9 cellular contexts compared by ENCODE assay signal in the genomic region with DNA sequence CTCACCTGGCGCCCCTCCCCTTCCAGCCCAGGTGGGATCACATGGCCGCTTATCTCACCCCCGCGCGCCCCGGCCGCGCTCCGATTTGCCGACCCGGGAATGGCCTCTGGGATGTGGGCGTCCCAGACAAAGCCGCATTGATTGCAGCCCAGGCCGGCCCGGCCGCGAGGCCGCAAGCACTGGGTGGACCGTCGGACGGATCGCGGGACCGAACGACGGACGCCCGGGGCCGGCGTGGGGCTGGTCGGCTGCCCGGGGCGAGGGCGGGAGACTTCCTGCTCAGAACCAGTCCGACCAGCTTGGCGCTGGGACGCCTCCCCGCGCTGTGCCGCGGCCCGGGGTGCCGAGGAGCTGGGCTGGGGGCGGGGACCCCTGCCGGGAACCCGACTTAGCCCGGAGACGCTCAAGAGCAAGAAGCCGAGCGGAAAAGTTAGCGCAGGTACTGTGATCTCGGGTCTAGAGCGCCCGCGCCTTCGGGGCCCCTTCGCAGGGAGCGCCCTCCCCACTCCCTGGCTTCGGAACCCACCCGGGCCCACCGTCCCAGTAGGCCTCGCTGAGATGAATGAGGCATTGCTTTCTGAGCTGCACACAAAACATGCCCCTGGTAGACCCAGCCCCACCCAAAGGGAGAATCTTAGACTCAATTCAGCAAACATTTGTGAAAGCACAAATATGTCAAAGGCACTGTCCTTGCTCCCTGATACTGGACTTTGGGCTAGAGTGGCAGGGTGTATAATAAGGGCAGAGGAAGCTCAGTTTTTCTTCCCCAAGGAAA. TPM values are rescaled to one million over a fixed set of nuclear protein-coding genes. Genes with fewer than 3 reads are reported as not detected.
DNase-seq lines count a peak whose midpoint lies in the region; ATAC-seq and TF ChIP-seq lines count a peak whose summit lies in the region.
"Had no signal": no experiment of that assay in that cellular context is flagged by ENCODE, and none has a peak within 500 bp of the region (broad histone marks: within the 10 kb centered on the region; RNA-seq: fewer than 3 reads in every experiment).

No MANE protein-coding gene starts in this region.

- H3K36me3 Mint-ChIP-seq in chondrocyte (ENCODE audit: low read depth) (no peaks in the 10 kb centered on the region), endothelial cell (ENCODE audit: low read depth, unreplicated experiment) (peaks cover 5% of the 10 kb centered on the region)
- no peaks in the 10 kb centered on the region for H3K36me3 Mint-ChIP-seq in activated CD8-positive, alpha-beta T cell treated with anti-CD3 and anti-CD28 coated beads for 36 hours (ENCODE audit: low read depth)

- H3K4me3 Mint-ChIP-seq in chondrocyte (ENCODE audit: unreplicated experiment) (peak overlapping the region; percentile 24), endothelial cell (ENCODE audit: unreplicated experiment) (no peak overlapping the region)
- H3K4me3 Mint-ChIP-seq in activated CD8-positive, alpha-beta T cell treated with anti-CD3 and anti-CD28 coated beads for 36 hours = no peak overlapping the region

- H3K27ac ChIP-seq in liver (ENCODE audit: low read depth in 1 of 2, low read length in 2 of 2) (peak overlapping the region; percentile 84 to 87), upper lobe of left lung (peak overlapping the region; percentile 16 to 76 (median 62))
- H3K27ac ChIP-seq: gastroesophageal sphincter had no signal

- no peak for TF ChIP-seq CTCF in chondrocyte (IDR thresholded peaks at IDR 0.05)
- TF ChIP-seq CTCF in liver (IDR thresholded peaks at IDR 0.05; ENCODE audit: low read depth, low read length, missing input control) = no peak
- no peak for TF ChIP-seq CTCF in upper lobe of left lung (IDR thresholded peaks at IDR 0.05)
- TF ChIP-seq CTCF in endothelial cell (IDR thresholded peaks at IDR 0.05; ENCODE audit: unreplicated experiment) = no peak
- TF ChIP-seq CTCF in activated CD8-positive, alpha-beta T cell treated with anti-CD3 and anti-CD28 coated beads for 36 hours (IDR thresholded peaks at IDR 0.05) = no peak

- DNase-seq in NCI-H748 (lab: John Stamatoyannopoulos, UW; ENCODE audit: unreplicated experiment) (peak; percentile 65), NCI-H748 treated with DMSO at 0.1 percent for 48 hours (lab: John Stamatoyannopoulos, UW) (no peak), chondrocyte (ENCODE audit: low spot score) (no peak), upper lobe of left lung (peak; percentile 61 to 92), endothelial cell (ENCODE audit: low spot score) (no peak)
- DNase-seq in stimulated activated CD4-positive, alpha-beta T cell treated with anti-CD3 and anti-CD28 coated beads, Interleukin-15, amount 100 ng/mL, for 24 hours = no peak
- DNase-seq in activated CD8-positive, alpha-beta T cell treated with anti-CD3 and anti-CD28 coated beads for 36 hours = no peak

- intact Hi-C loops in activated CD8-positive, alpha-beta T cell treated with anti-CD3 and anti-CD28 coated beads for 36 hours (cut with micrococcal nuclease) = no loop called here

- H3K9me3 Mint-ChIP-seq in chondrocyte (ENCODE audit: low read depth) (no peaks in the 10 kb centered on the region), endothelial cell (ENCODE audit: unreplicated experiment) (no peaks in the 10 kb centered on the region)
- H3K9me3 Mint-ChIP-seq in activated CD8-positive, alpha-beta T cell treated with anti-CD3 and anti-CD28 coated beads for 36 hours = no peaks in the 10 kb centered on the region

- H3K9ac ChIP-seq in liver (ENCODE audit: low read depth in 1 of 2, low read length in 2 of 2) = peak overlapping the region in 1 of 2 donors; percentile 47

- H3K27ac Mint-ChIP-seq in chondrocyte (ENCODE audit: unreplicated experiment) (no peak overlapping the region), endothelial cell (ENCODE audit: unreplicated experiment) (no peak overlapping the region)
- H3K27ac Mint-ChIP-seq in activated CD8-positive, alpha-beta T cell treated with anti-CD3 and anti-CD28 coated beads for 36 hours = no peak overlapping the region

- CTCF ChIA-PET in activated CD8-positive, alpha-beta T cell treated with anti-CD3 and anti-CD28 coated beads for 36 hours (lab: Charles Lee) = interaction anchor here (1.0 to 1.2 kb wide), 2 partner anchors 9 to 39 kb away, joined by 3 read pairs; no protein-coding TSS in a partner anchor

- TF ChIP-seq RAD21 in liver (IDR thresholded peaks at IDR 0.05) = no peak

- peak overlapping the region; percentile 46 to 72 (median 53) for H3K4me3 ChIP-seq in liver (ENCODE audit: low read depth in 1 of 3, low read length in 3 of 3)
- H3K4me3 ChIP-seq in upper lobe of left lung = peak overlapping the region in 3 of 4 donors; percentile 45 to 53 (median 50)

- peak in 1 of 2 donors; percentile 52 for ATAC-seq in upper lobe of left lung (ENCODE audit: low FRiP score in 2 of 2)
- ATAC-seq in activated CD8-positive, alpha-beta T cell treated with anti-CD3 and anti-CD28 coated beads for 36 hours = no peak
- ATAC-seq: gastroesophageal sphincter had no signal

- 4% methylated on average over 62 of the region's 62 CpGs for WGBS in liver
- 10% methylated on average over 3 to 21 of the region's 62 CpGs for WGBS in upper lobe of left lung, 2 donors

- H3K4me1 ChIP-seq in liver (ENCODE audit: control insufficient read depth in 4 of 4, insufficient read depth in 4 of 4, low read length in 3 of 4) (peaks cover 19 to 64% (median 46%) of the 10 kb centered on the region in 4 donors), upper lobe of left lung (peaks cover 4 to 50% (median 26%) of the 10 kb centered on the region in 4 donors)

- POLR2A ChIA-PET in activated CD8-positive, alpha-beta T cell treated with anti-CD3 and anti-CD28 coated beads for 36 hours (lab: Charles Lee) = no interaction called here

- no peaks in the 10 kb centered on the region for H3K9me3 ChIP-seq in liver (ENCODE audit: control insufficient read depth in 4 of 4, low read length in 3 of 4)
- H3K9me3 ChIP-seq in upper lobe of left lung = no peaks in the 10 kb centered on the region
- H3K9me3 ChIP-seq: gastroesophageal sphincter had no signal

- no peak for TF ChIP-seq EP300 in upper lobe of left lung (IDR thresholded peaks at IDR 0.05)

- peaks cover 0 to 3% (median 0%) of the 10 kb centered on the region in 4 donors for H3K36me3 ChIP-seq in liver (ENCODE audit: control insufficient read depth in 4 of 4, insufficient read depth in 3 of 4, low read depth in 1 of 4, low read length in 3 of 4)
- H3K36me3 ChIP-seq in upper lobe of left lung = no peaks in the 10 kb centered on the region
- H3K36me3 ChIP-seq: gastroesophageal sphincter had no signal

- H3K27me3 Mint-ChIP-seq in chondrocyte (ENCODE audit: low read depth) = peaks cover 18% of the 10 kb centered on the region
- peaks cover 15% of the 10 kb centered on the region for H3K27me3 Mint-ChIP-seq in endothelial cell (ENCODE audit: unreplicated experiment)
- H3K27me3 Mint-ChIP-seq in activated CD8-positive, alpha-beta T cell treated with anti-CD3 and anti-CD28 coated beads for 36 hours = peaks cover 27% of the 10 kb centered on the region

- TF ChIP-seq POLR2A in upper lobe of left lung (IDR thresholded peaks at IDR 0.05) = peak in 2 of 4 donors; percentile 22 to 57

- H3K27me3 ChIP-seq in liver (ENCODE audit: control insufficient read depth in 4 of 4, insufficient read depth in 4 of 4, low read length in 3 of 4) = no peaks in the 10 kb centered on the region
- H3K27me3 ChIP-seq in upper lobe of left lung = peaks cover 0 to 16% (median 6%) of the 10 kb centered on the region in 4 donors

- H3K4me1 Mint-ChIP-seq in chondrocyte (ENCODE audit: low read depth) (peaks cover 5% of the 10 kb centered on the region), endothelial cell (ENCODE audit: unreplicated experiment) (no peaks in the 10 kb centered on the region)
- no peaks in the 10 kb centered on the region for H3K4me1 Mint-ChIP-seq in activated CD8-positive, alpha-beta T cell treated with anti-CD3 and anti-CD28 coated beads for 36 hours (ENCODE audit: low read depth)

TF ChIP-seq in liver, 16 proteins besides CTCF, POLR2A, EP300 and RAD21 (continues in another document):
- TF ChIP-seq HNF4A (conservative IDR thresholded peaks at IDR 0.05) (peak; percentile 95 to 98), YY1 (IDR thresholded peaks at IDR 0.05) (peak; percentile 83), SP1 (IDR thresholded peaks at IDR 0.05) (peak; percentile 70)
- TF ChIP-seq, protein P1, sequence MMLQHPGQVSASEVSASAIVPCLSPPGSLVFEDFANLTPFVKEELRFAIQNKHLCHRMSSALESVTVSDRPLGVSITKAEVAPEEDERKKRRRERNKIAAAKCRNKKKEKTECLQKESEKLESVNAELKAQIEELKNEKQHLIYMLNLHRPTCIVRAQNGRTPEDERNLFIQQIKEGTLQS (IDR thresholded peaks at IDR 0.05) = no peak

RNA-seq across cellular contexts. Expression of a gene that starts 0.4 kb away (rescaled TPM):
- total RNA-seq in chondrocyte (0.17 to 0.34 TPM in 2 of 3 replicates, not detected in the other), liver (1 to 10 TPM; 3.4 to 4.6 TPM), upper lobe of left lung (10 to 100 TPM; 12.6 to 48.1 (median 39.1) TPM), endothelial cell (ENCODE audit: unreplicated experiment) (0.59 TPM)
- 10 to 100 TPM; 12.5 to 13.7 TPM for polyA plus RNA-seq in liver
- not detected for total RNA-seq in activated CD8-positive, alpha-beta T cell treated with anti-CD3 and anti-CD28 coated beads for 36 hours

RNA-seq across cellular contexts. Expression of a gene that starts 22.0 kb away (rescaled TPM):
- total RNA-seq in chondrocyte = 8.0 to 10.0 TPM (median 8.8 TPM) in 3 replicates
- under 1 TPM in 1 of 2 donors, not detected in 1; 0.75 TPM for total RNA-seq in liver
- under 1 TPM; 0.01 to 0.46 TPM for polyA plus RNA-seq in liver
- under 1 TPM in 5 of 6 donors, not detected in 1; 0.15 to 0.78 (median 0.47) TPM for total RNA-seq in upper lobe of left lung
- not detected for total RNA-seq in endothelial cell (ENCODE audit: unreplicated experiment)
- not detected for total RNA-seq in activated CD8-positive, alpha-beta T cell treated with anti-CD3 and anti-CD28 coated beads for 36 hours
- total RNA-seq: gastroesophageal sphincter had no signal

RNA-seq across cellular contexts. Expression of a gene that starts 22.1 kb away (rescaled TPM):
- total RNA-seq in chondrocyte (20.3 to 21.6 TPM (median 21.2 TPM) in 3 replicates), liver (under 1 TPM; 0.17 to 0.28 TPM), upper lobe of left lung (10 to 100 TPM in 2 of 6 donors, 1 to 10 TPM in 4; 2.0 to 31.4 (median 6.4) TPM), endothelial cell (ENCODE audit: unreplicated experiment) (3.3 TPM)
- polyA plus RNA-seq in liver = under 1 TPM in 1 of 2 donors, not detected in 1; 0.25 TPM
- total RNA-seq in activated CD8-positive, alpha-beta T cell treated with anti-CD3 and anti-CD28 coated beads for 36 hours = not detected

Comparison
In these comparisons a context has a peak if more than half of its experiments do, and no peak if none do; other contexts are left out.
1. DNase-seq: peak in NCI-H748 (single experiment) and upper lobe of left lung (2 of 2); none in NCI-H748 treated with DMSO at 0.1 percent for 48 hours (single experiment), chondrocyte (single experiment), stimulated activated CD4-positive, alpha-beta T cell treated with anti-CD3 and anti-CD28 coated beads, Interleukin-15, amount 100 ng/mL, for 24 hours (single experiment), endothelial cell (single experiment) and activated CD8-positive, alpha-beta T cell treated with anti-CD3 and anti-CD28 coated beads for 36 hours (single experiment).